In the genomic region with DNA sequence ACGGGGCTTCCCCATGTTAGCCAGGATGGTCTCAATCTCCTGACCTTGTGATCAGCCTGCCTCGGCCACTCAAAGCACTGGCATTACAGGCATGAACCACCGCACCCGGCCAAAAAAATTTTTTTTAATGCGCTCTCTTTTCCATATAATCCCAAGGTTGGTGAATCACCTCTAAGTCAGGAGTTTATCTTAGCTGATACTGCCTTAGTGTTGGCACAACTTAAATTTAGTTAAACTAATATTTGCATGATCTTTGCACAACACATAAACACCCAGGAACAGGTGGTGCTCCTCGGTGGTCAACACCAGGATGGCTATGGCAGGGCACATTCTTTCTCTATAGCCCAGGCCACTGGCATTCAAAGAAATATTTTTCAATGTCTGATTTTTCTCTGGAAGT, we compare ENCODE assay signal across 35 cellular contexts. TPM values are rescaled to one million over a fixed set of nuclear protein-coding genes. Genes with fewer than 3 reads are reported as not detected.
"Had no signal": no experiment of that assay in that cellular context is flagged by ENCODE, and none has a peak within 500 bp of the region (broad histone marks: within the 10 kb centered on the region; RNA-seq: fewer than 3 reads in every experiment).

No MANE protein-coding gene starts in this region.

- FAIRE-seq: astrocyte, bronchial epithelial cell had no signal

- ATAC-seq: activated CD4-positive, alpha-beta T cell treated with anti-CD3 and anti-CD28 coated beads for 36 hours; activated naive CD4-positive, alpha-beta T cell treated with anti-CD3 and anti-CD28 coated beads, Interleukin-2, amount 50 U/mL, for 72 hours; activated T-cell treated with anti-CD3 and anti-CD28 coated beads, Interleukin-2, amount 50 U/mL, for 72 hours; esophagus mucosa; foreskin keratinocyte; gastrocnemius medialis; heart right ventricle had no signal

- H3K27ac ChIP-seq: brain microvascular endothelial cell, coronary artery, dorsolateral prefrontal cortex, foreskin keratinocyte, gastrocnemius medialis, heart right ventricle had no signal

- H3K4me3 ChIP-seq: coronary artery, dorsolateral prefrontal cortex, gastrocnemius medialis, heart right ventricle had no signal

- H3K36me3 ChIP-seq: brain microvascular endothelial cell, gastrocnemius medialis, heart right ventricle had no signal

- H3K4me1 ChIP-seq: gastrocnemius medialis, heart right ventricle had no signal

- DNase-seq: activated CD4-positive, alpha-beta memory T cell treated with anti-CD3 and anti-CD28 coated beads, Interleukin-2, amount 10 ng/mL, durations not matched to agents 7 days and 5 days; activated CD4-positive, alpha-beta T cell treated with anti-CD3 and anti-CD28 coated beads for 36 hours; activated CD4-positive, alpha-beta T cell treated with anti-CD3 and anti-CD28 coated beads, Interleukin-2, amount 10 ng/mL, durations not matched to agents 7 days and 5 days; activated CD4-positive, alpha-beta T cell treated with anti-CD3 and anti-CD28 coated beads, Interleukin-2, amount 50 U/mL, for 4 hours; activated CD4-positive, CD25-positive, alpha-beta regulatory T cell; activated CD4-positive, CD25-positive, alpha-beta regulatory T cell treated with anti-CD3 and anti-CD28 coated beads, Interleukin-2, amount 50 U/mL, for 72 hours; activated CD8-positive, alpha-beta memory T cell treated with anti-CD3 and anti-CD28 coated beads, Interleukin-2, amount 50 U/mL, for 48 hours; activated gamma-delta T cell; activated naive CD4-positive, alpha-beta T cell; activated naive CD4-positive, alpha-beta T cell treated with anti-CD3 and anti-CD28 coated beads, Interleukin-2, amount 10 ng/mL, durations not matched to agents 7 days and 5 days; activated naive CD8-positive, alpha-beta T cell treated with anti-CD3 and anti-CD28 coated beads, Interleukin-2, amount 10 ng/mL, durations not matched to agents 7 days and 5 days; activated T-cell treated with anti-CD3 and anti-CD28 coated beads for 4 hours; activated T-cell treated with anti-CD3 and anti-CD28 coated beads, Interleukin-2, amount 50 U/mL, for 24 hours; activated T-cell treated with anti-CD3 and anti-CD28 coated beads, Interleukin-2, amount 50 U/mL, for 72 hours; amniotic stem cell; anterior cingulate cortex; brain microvascular endothelial cell; dorsolateral prefrontal cortex; effector memory CD4-positive, alpha-beta T cell; endodermal cell; foreskin keratinocyte; gastrocnemius medialis; heart right ventricle; T-helper 2 cell had no signal

- H3K9me3 ChIP-seq: gastrocnemius medialis, heart right ventricle had no signal

- H3K27me3 ChIP-seq: brain microvascular endothelial cell, dorsolateral prefrontal cortex, foreskin keratinocyte, gastrocnemius medialis, heart right ventricle had no signal

RNA-seq across cellular contexts. Expression of gene PSG7, which starts 24.1 kb away (rescaled TPM):
- total RNA-seq: activated CD4-positive, alpha-beta memory T cell treated with anti-CD3 and anti-CD28 coated beads, Interleukin-2, amount 10 ng/mL, durations not matched to agents 7 days and 5 days; activated CD4-positive, alpha-beta T cell treated with anti-CD3 and anti-CD28 coated beads for 36 hours; activated CD4-positive, alpha-beta T cell treated with anti-CD3 and anti-CD28 coated beads, Interleukin-2, amount 10 ng/mL, durations not matched to agents 7 days and 5 days; activated naive CD4-positive, alpha-beta T cell treated with anti-CD3 and anti-CD28 coated beads, Interleukin-2, amount 50 U/mL, for 72 hours; activated naive CD8-positive, alpha-beta T cell treated with anti-CD3 and anti-CD28 coated beads, Interleukin-2, amount 10 ng/mL, durations not matched to agents 7 days and 5 days; activated T-cell treated with anti-CD3 and anti-CD28 coated beads, Interleukin-2, amount 50 U/mL, for 72 hours; astrocyte; bronchial epithelial cell; cardiac septum; cerebellum; dorsolateral prefrontal cortex; endodermal cell; epithelial cell of proximal tubule; esophagus mucosa; foreskin keratinocyte; gastrocnemius medialis; glomerular endothelial cell; heart right ventricle; T-helper 1 cell treated with Interleukin-12 subunit alpha and Interleukin-12 subunit beta and Interleukin-4 antibody, amounts not matched to agents 30 ng/mL and 1 ng/mL, for 36 hours had no signal
- polyA plus RNA-seq: adipose tissue, foreskin keratinocyte, heart right ventricle had no signal

RNA-seq across cellular contexts. Expression of gene PSG6, which starts 43.4 kb away (rescaled TPM):
- total RNA-seq: activated CD4-positive, alpha-beta memory T cell treated with anti-CD3 and anti-CD28 coated beads, Interleukin-2, amount 10 ng/mL, durations not matched to agents 7 days and 5 days; activated CD4-positive, alpha-beta T cell treated with anti-CD3 and anti-CD28 coated beads for 36 hours; activated CD4-positive, alpha-beta T cell treated with anti-CD3 and anti-CD28 coated beads, Interleukin-2, amount 10 ng/mL, durations not matched to agents 7 days and 5 days; activated naive CD4-positive, alpha-beta T cell treated with anti-CD3 and anti-CD28 coated beads, Interleukin-2, amount 50 U/mL, for 72 hours; activated naive CD8-positive, alpha-beta T cell treated with anti-CD3 and anti-CD28 coated beads, Interleukin-2, amount 10 ng/mL, durations not matched to agents 7 days and 5 days; activated T-cell treated with anti-CD3 and anti-CD28 coated beads, Interleukin-2, amount 50 U/mL, for 72 hours; bronchial epithelial cell; cardiac septum; cerebellum; dorsolateral prefrontal cortex; endodermal cell; epithelial cell of proximal tubule; esophagus mucosa; foreskin keratinocyte; gastrocnemius medialis; glomerular endothelial cell; heart right ventricle; T-helper 1 cell treated with Interleukin-12 subunit alpha and Interleukin-12 subunit beta and Interleukin-4 antibody, amounts not matched to agents 30 ng/mL and 1 ng/mL, for 36 hours had no signal
- polyA plus RNA-seq: adipose tissue, foreskin keratinocyte, heart right ventricle had no signal
